Comparison of ENCODE assay signal across 11 cellular contexts in genomic region chr11:109205312-109205711, GRCh38.
"Had no signal": no experiment of that assay in that cellular context is flagged by ENCODE, and none has a peak within 500 bp of the region (broad histone marks: within the 10 kb centered on the region; RNA-seq: fewer than 3 reads in every experiment).

No MANE protein-coding gene starts in this region.

- FAIRE-seq: H1, H54 had no signal

- H3K27ac ChIP-seq: GM23248 had no signal

- DNase-seq: GM23248, GOT3, H7, H9, HCEC 1CT, HFFc6 had no signal

- H3K4me1 Mint-ChIP-seq: GM23338, H9 had no signal

- H3K4me3 ChIP-seq: GM23248, GM23338, HAP-1 had no signal

- H3K4me1 ChIP-seq: HAP-1 had no signal

- H3K4me2 ChIP-seq: GM23338 had no signal

- H3K9me3 Mint-ChIP-seq: HFFc6 had no signal

- H3K27ac Mint-ChIP-seq: GM23338, H9, HFFc6 had no signal

- ATAC-seq: GM23338, HCT116 had no signal

- H3K4me3 Mint-ChIP-seq: GM23338, H9, HFFc6 had no signal

- H3K36me3 ChIP-seq: HAP-1 had no signal

- H3K9ac ChIP-seq: GM23248 had no signal

- H2AFZ ChIP-seq: GM23248, GM23338 had no signal

- H3K9me3 ChIP-seq: HAP-1 had no signal
